ENCODE assay signal across 27 cellular contexts in the genomic region with DNA sequence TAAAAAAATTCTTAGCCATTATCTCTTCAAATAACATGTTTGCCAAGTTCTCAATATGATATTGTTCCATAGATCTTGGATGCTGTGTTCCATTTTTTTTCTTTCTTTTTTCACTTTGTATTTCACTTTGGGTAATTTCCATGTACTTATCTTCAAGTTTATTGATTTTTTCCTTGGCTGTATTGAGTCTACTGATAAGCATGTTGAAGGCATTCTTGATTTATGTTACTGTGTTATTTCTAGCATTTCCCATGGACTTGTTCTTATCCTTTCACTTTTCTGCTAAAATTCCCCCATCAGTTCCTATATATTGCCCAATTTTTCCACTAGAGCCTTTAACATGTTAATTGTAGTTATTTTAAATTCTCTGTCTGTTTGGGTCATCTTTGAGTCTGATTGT. TPM values are rescaled to one million over a fixed set of nuclear protein-coding genes. Genes with fewer than 3 reads are reported as not detected.
DNase-seq lines count a peak whose midpoint lies in the region; ATAC-seq, FAIRE-seq and TF ChIP-seq lines count a peak whose summit lies in the region.
"Had no signal": no experiment of that assay in that cellular context is flagged by ENCODE, and none has a peak within 500 bp of the region (broad histone marks: within the 10 kb centered on the region; RNA-seq: fewer than 3 reads in every experiment).

No MANE protein-coding gene starts in this region.

- TF ChIP-seq CTCF in pancreas (IDR thresholded peaks at IDR 0.05): no peak

- peaks cover 2% of the 10 kb centered on the region for H3K36me3 Mint-ChIP-seq in activated naive CD8-positive, alpha-beta T cell treated with anti-CD3 and anti-CD28 coated beads, Interleukin-2, amount 10 ng/mL, durations not matched to agents 7 days and 5 days
- peaks cover 8% of the 10 kb centered on the region for H3K36me3 Mint-ChIP-seq in activated naive CD8-positive, alpha-beta T cell treated with anti-CD3 and anti-CD28 coated beads, Interleukin-2, amount 50 U/mL, for 24 hours (ENCODE audit: low read depth)

- no peak overlapping the region for H3K4me3 Mint-ChIP-seq in activated naive CD8-positive, alpha-beta T cell treated with anti-CD3 and anti-CD28 coated beads, Interleukin-2, amount 10 ng/mL, durations not matched to agents 7 days and 5 days
- no peak overlapping the region for H3K4me3 Mint-ChIP-seq in activated naive CD8-positive, alpha-beta T cell treated with anti-CD3 and anti-CD28 coated beads, Interleukin-2, amount 50 U/mL, for 24 hours
- H3K4me3 Mint-ChIP-seq: B cell; CD4-positive, alpha-beta T cell; CD8-positive, alpha-beta T cell had no signal

- H3K4me1 Mint-ChIP-seq in activated naive CD8-positive, alpha-beta T cell treated with anti-CD3 and anti-CD28 coated beads, Interleukin-2, amount 10 ng/mL, durations not matched to agents 7 days and 5 days: no peaks in the 10 kb centered on the region
- no peaks in the 10 kb centered on the region for H3K4me1 Mint-ChIP-seq in activated naive CD8-positive, alpha-beta T cell treated with anti-CD3 and anti-CD28 coated beads, Interleukin-2, amount 50 U/mL, for 24 hours
- H3K4me1 Mint-ChIP-seq: B cell had no signal

- peaks cover 1% of the 10 kb centered on the region for H3K9me3 Mint-ChIP-seq in activated naive CD8-positive, alpha-beta T cell treated with anti-CD3 and anti-CD28 coated beads, Interleukin-2, amount 10 ng/mL, durations not matched to agents 7 days and 5 days
- H3K9me3 Mint-ChIP-seq in activated naive CD8-positive, alpha-beta T cell treated with anti-CD3 and anti-CD28 coated beads, Interleukin-2, amount 50 U/mL, for 24 hours: no peaks in the 10 kb centered on the region
- H3K9me3 Mint-ChIP-seq: CD8-positive, alpha-beta T cell had no signal

- peak overlapping the region; percentile 51 for H3K27ac Mint-ChIP-seq in activated naive CD8-positive, alpha-beta T cell treated with anti-CD3 and anti-CD28 coated beads, Interleukin-2, amount 10 ng/mL, durations not matched to agents 7 days and 5 days
- no peak overlapping the region for H3K27ac Mint-ChIP-seq in activated naive CD8-positive, alpha-beta T cell treated with anti-CD3 and anti-CD28 coated beads, Interleukin-2, amount 50 U/mL, for 24 hours
- H3K27ac Mint-ChIP-seq: B cell; CD4-positive, alpha-beta T cell; CD8-positive, alpha-beta T cell had no signal

- no peak overlapping the region for H3K4me3 ChIP-seq in pancreas
- H3K4me3 ChIP-seq: A549; BLaER1 treated with 17β-estradiol and CSF1 and Interleukin-3, amounts not matched to agents 10 nM and 100 nM; GM12878 had no signal

- FAIRE-seq in colon (lab: Jason Lieb, UNC) (peak; percentile 38), pancreas (lab: Jason Lieb, UNC) (no peak)
- FAIRE-seq: A549, GM12878, GM12892, GM18507 had no signal

- no peak overlapping the region for H3K27ac ChIP-seq in pancreas
- H3K27ac ChIP-seq: 22Rv1; A549; BLaER1 treated with 17β-estradiol and CSF1 and Interleukin-3, amounts not matched to agents 10 nM and 100 nM; C4-2B had no signal

- POLR2A ChIA-PET in activated naive CD8-positive, alpha-beta T cell treated with anti-CD3 and anti-CD28 coated beads, Interleukin-2, amount 10 ng/mL, durations not matched to agents 7 days and 5 days (lab: Charles Lee): no interaction called here

- DNase-seq in activated naive CD8-positive, alpha-beta T cell treated with anti-CD3 and anti-CD28 coated beads, Interleukin-2, amount 10 ng/mL, durations not matched to agents 7 days and 5 days: no peak
- DNase-seq in activated naive CD8-positive, alpha-beta T cell treated with anti-CD3 and anti-CD28 coated beads, Interleukin-2, amount 50 U/mL, for 24 hours: no peak
- DNase-seq in pancreas (no peak), NCI-H1092 (lab: John Stamatoyannopoulos, UW) (no peak)
- DNase-seq in activated CD4-positive, alpha-beta T cell treated with anti-CD3 and anti-CD28 coated beads for 1 hour: no peak
- DNase-seq: AML-193; Caco-2; Calu3; CD4-positive, alpha-beta T cell; CD8-positive, alpha-beta T cell; DMS 273 treated with DMSO at 0.1 percent for 48 hours; DMS153; DMS53; DMS79; DND-41; EL; GDM1 had no signal

- no peaks in the 10 kb centered on the region for H3K9me3 ChIP-seq in pancreas
- H3K9me3 ChIP-seq: A549 had no signal

- no peaks in the 10 kb centered on the region for H3K36me3 ChIP-seq in pancreas

- H3K27me3 ChIP-seq in pancreas: no peaks in the 10 kb centered on the region
- H3K27me3 ChIP-seq: BLaER1 treated with 17β-estradiol and CSF1 and Interleukin-3, amounts not matched to agents 10 nM and 100 nM had no signal

- H3K4me1 ChIP-seq in pancreas: peaks cover 0 to 8% (median 0%) of the 10 kb centered on the region in 3 donors
- H3K4me1 ChIP-seq: A549, Caco-2 had no signal

- no peak for ATAC-seq in activated naive CD8-positive, alpha-beta T cell treated with anti-CD3 and anti-CD28 coated beads, Interleukin-2, amount 10 ng/mL, durations not matched to agents 7 days and 5 days (ENCODE audit: low read depth)
- no peak for ATAC-seq in activated naive CD8-positive, alpha-beta T cell treated with anti-CD3 and anti-CD28 coated beads, Interleukin-2, amount 50 U/mL, for 24 hours
- ATAC-seq in pancreas: peak in 3 of 4 donors; percentile 46 to 79 (median 76)
- no peak for ATAC-seq in HG03159 (IDR thresholded peaks at IDR 0.05; ENCODE audit: unreplicated experiment)
- ATAC-seq: A549; CD8-positive, alpha-beta T cell; GM12878 had no signal

- intact Hi-C loops in pancreas (cut with DNase I): no loop called here

- H3K27me3 Mint-ChIP-seq in activated naive CD8-positive, alpha-beta T cell treated with anti-CD3 and anti-CD28 coated beads, Interleukin-2, amount 10 ng/mL, durations not matched to agents 7 days and 5 days: peaks cover 2% of the 10 kb centered on the region
- no peaks in the 10 kb centered on the region for H3K27me3 Mint-ChIP-seq in activated naive CD8-positive, alpha-beta T cell treated with anti-CD3 and anti-CD28 coated beads, Interleukin-2, amount 50 U/mL, for 24 hours
- H3K27me3 Mint-ChIP-seq: B cell; CD4-positive, alpha-beta T cell had no signal

RNA-seq across cellular contexts. Expression of gene CHN1, which starts 50.8 kb away (rescaled TPM):
- 1 to 10 TPM; 3.5 to 3.7 TPM for total RNA-seq in activated naive CD8-positive, alpha-beta T cell treated with anti-CD3 and anti-CD28 coated beads, Interleukin-2, amount 10 ng/mL, durations not matched to agents 7 days and 5 days
- total RNA-seq in pancreas: 1 to 10 TPM; 1.3 to 4.2 (median 3.2) TPM
- 10 to 100 TPM in 1 of 2 donors, 1 to 10 TPM in 1; 3.2 to 15.4 TPM for polyA plus RNA-seq in pancreas

Comparison
In these comparisons a context has a peak if more than half of its experiments do, and no peak if none do; other contexts are left out.
1. ATAC-seq: peak in pancreas (3 of 4); none in activated naive CD8-positive, alpha-beta T cell treated with anti-CD3 and anti-CD28 coated beads, Interleukin-2, amount 10 ng/mL, durations not matched to agents 7 days and 5 days (single experiment), activated naive CD8-positive, alpha-beta T cell treated with anti-CD3 and anti-CD28 coated beads, Interleukin-2, amount 50 U/mL, for 24 hours (single experiment) and HG03159 (single experiment).